ENCODE assay signal across 8 cellular contexts in genomic region chr2:84925724-84926376, GRCh38. TPM values are rescaled to one million over a fixed set of nuclear protein-coding genes. Genes with fewer than 3 reads are reported as not detected.
DNase-seq lines count a peak whose midpoint lies in the region; ATAC-seq and TF ChIP-seq lines count a peak whose summit lies in the region.

No MANE protein-coding gene starts in this region.

- H3K36me3 Mint-ChIP-seq in activated B cell treated with CpG ODN at 0.5 μM for 24 hours (ENCODE audit: low read depth), result peaks cover 7% of the 10 kb centered on the region

- peak overlapping the region; percentile 86 for H3K27ac Mint-ChIP-seq in activated B cell treated with CpG ODN at 0.5 μM for 24 hours

- CTCF ChIA-PET in activated B cell treated with CpG ODN at 0.5 μM for 24 hours (lab: Charles Lee), result interaction anchor here (0.6 to 5.5 kb wide), 61 partner anchors 12 to 466 kb away, joined by 3 to 186 read pairs (median 5); partner anchors contain the start of genes KCMF1, SUCLG1, TMSB10 and TRABD2A

- no peaks in the 10 kb centered on the region for H3K27me3 ChIP-seq in kidney epithelial cell (ENCODE audit: control insufficient read depth, insufficient read depth, low read length)

- DNase-seq in AG20443 (ENCODE audit: low spot score) (peak; percentile 78), NCI-H345 (lab: John Stamatoyannopoulos, UW) (peak; percentile 93), activated B cell treated with CpG ODN at 0.5 μM for 24 hours (peak; percentile 97), kidney epithelial cell (ENCODE audit: low read depth) (peak; percentile 76)
- DNase-seq in central memory CD4-positive, alpha-beta T cell, result peak; percentile 97
- DNase-seq in stimulated activated CD4-positive, alpha-beta T cell treated with anti-CD3 and anti-CD28 coated beads, Interleukin-1b, Interleukin-23, amount 100 ng/mL, for 4 hours (ENCODE audit: low read depth in 2 of 2), result peak; percentile 99 to 100

- peak; percentile 86 for TF ChIP-seq CTCF in activated B cell treated with CpG ODN at 0.5 μM for 24 hours (IDR thresholded peaks at IDR 0.05)
- peak; percentile 96 for TF ChIP-seq CTCF in kidney epithelial cell (IDR thresholded peaks at IDR 0.05; ENCODE audit: insufficient read depth, low read length, poor library complexity, severe bottlenecking)

- ATAC-seq in GM19023 (IDR thresholded peaks at IDR 0.05; ENCODE audit: unreplicated experiment) (peak; percentile 80), HG03280 (IDR thresholded peaks at IDR 0.05; ENCODE audit: unreplicated experiment) (peak; percentile 90), activated B cell treated with CpG ODN at 0.5 μM for 24 hours (ENCODE audit: low read depth) (peak; percentile 86)

- peak overlapping the region; percentile 92 for H3K4me3 Mint-ChIP-seq in activated B cell treated with CpG ODN at 0.5 μM for 24 hours

- H3K4me1 Mint-ChIP-seq in activated B cell treated with CpG ODN at 0.5 μM for 24 hours, result peaks cover 53% of the 10 kb centered on the region

- H3K4me3 ChIP-seq in kidney epithelial cell (ENCODE audit: low read depth, low read length), result peak overlapping the region; percentile 33

- intact Hi-C loops in activated B cell treated with CpG ODN at 0.5 μM for 24 hours (cut with micrococcal nuclease), result loop anchor here (1.0 to 10.0 kb wide), 10 partner anchors 21 to 431 kb away; partner anchors contain the start of gene TMSB10

- H3K27me3 Mint-ChIP-seq in activated B cell treated with CpG ODN at 0.5 μM for 24 hours, result no peaks in the 10 kb centered on the region

- POLR2A ChIA-PET in activated B cell treated with CpG ODN at 0.5 μM for 24 hours (lab: Charles Lee), result interaction anchor here (0.6 to 9.3 kb wide), 19 partner anchors 14 to 479 kb away, joined by 3 to 326 read pairs (median 7); partner anchors contain the start of genes KCMF1, TMSB10 and TRABD2A

- H3K36me3 ChIP-seq in kidney epithelial cell (ENCODE audit: control insufficient read depth, insufficient read depth, low read length), result no peaks in the 10 kb centered on the region

- no peaks in the 10 kb centered on the region for H3K9me3 Mint-ChIP-seq in activated B cell treated with CpG ODN at 0.5 μM for 24 hours

RNA-seq across cellular contexts. Expression of gene TMSB10, which starts 20.4 kb away (rescaled TPM):
- total RNA-seq in activated B cell treated with CpG ODN at 0.5 μM for 24 hours, result 925 and 1,069 TPM in 2 replicates
- 4,632 and 5,953 TPM in 2 replicates for total RNA-seq in kidney epithelial cell

RNA-seq across cellular contexts. Expression of gene TRABD2A, which starts 45.0 kb away (rescaled TPM):
- 3.4 and 4.5 TPM in 2 replicates for total RNA-seq in activated B cell treated with CpG ODN at 0.5 μM for 24 hours
- 0.34 and 0.50 TPM in 2 replicates for total RNA-seq in kidney epithelial cell

RNA-seq across cellular contexts. Expression of gene KCMF1, which starts 45.1 kb away (rescaled TPM):
- total RNA-seq in activated B cell treated with CpG ODN at 0.5 μM for 24 hours, result 77.1 and 96.6 TPM in 2 replicates
- 97.6 and 102 TPM in 2 replicates for total RNA-seq in kidney epithelial cell

Comparison
In these comparisons a context has a peak if more than half of its experiments do, and no peak if none do; other contexts are left out.
1. Peak in every context shown above with its lines: DNase-seq, ATAC-seq and H3K4me3 ChIP-seq.